ENCODE assay signal across 8 cellular contexts in genomic region chr2:127408004-127408806, GRCh38. TPM values are rescaled to one million over a fixed set of nuclear protein-coding genes. Genes with fewer than 3 reads are reported as not detected.
DNase-seq lines count a peak whose midpoint lies in the region; ATAC-seq and TF ChIP-seq lines count a peak whose summit lies in the region.

No MANE protein-coding gene starts in this region.

- H3K9me3 ChIP-seq in colonic mucosa: no peaks in the 10 kb centered on the region

- H3K36me3 Mint-ChIP-seq in activated CD4-positive, alpha-beta T cell treated with anti-CD3 and anti-CD28 coated beads, Interleukin-2, amount 10 ng/mL, durations not matched to agents 24 days and 14 days (ENCODE audit: low read depth): no peaks in the 10 kb centered on the region

- no peak for TF ChIP-seq CTCF in colonic mucosa (IDR thresholded peaks at IDR 0.05)

- H3K4me1 Mint-ChIP-seq in activated CD4-positive, alpha-beta T cell treated with anti-CD3 and anti-CD28 coated beads, Interleukin-2, amount 10 ng/mL, durations not matched to agents 24 days and 14 days: peaks cover 32% of the 10 kb centered on the region

- no peaks in the 10 kb centered on the region for H3K4me1 ChIP-seq in colonic mucosa

- H3K27me3 Mint-ChIP-seq in activated CD4-positive, alpha-beta T cell treated with anti-CD3 and anti-CD28 coated beads, Interleukin-2, amount 10 ng/mL, durations not matched to agents 24 days and 14 days: peaks cover 16% of the 10 kb centered on the region

- H3K9me3 Mint-ChIP-seq in activated CD4-positive, alpha-beta T cell treated with anti-CD3 and anti-CD28 coated beads, Interleukin-2, amount 10 ng/mL, durations not matched to agents 24 days and 14 days: peaks cover 3% of the 10 kb centered on the region

- H3K27me3 ChIP-seq in colonic mucosa: no peaks in the 10 kb centered on the region

- H3K36me3 ChIP-seq in colonic mucosa: no peaks in the 10 kb centered on the region

- peak overlapping the region; percentile 57 to 85 for H3K9ac ChIP-seq in colonic mucosa (ENCODE audit: low read depth in 2 of 2, low read length in 2 of 2)

- peak overlapping the region; percentile 54 for H3K4me3 ChIP-seq in colonic mucosa

- DNase-seq in NCI-H82 (lab: John Stamatoyannopoulos, UW) (peak; percentile 97), NCI-H82 treated with DMSO at 0.1 percent for 48 hours (lab: John Stamatoyannopoulos, UW; ENCODE audit: unreplicated experiment) (no peak), NCI-H446 (lab: John Stamatoyannopoulos, UW) (peak; percentile 80 to 95), colonic mucosa (peak; percentile 92), left kidney (ENCODE audit: low read depth, low spot score) (peak; percentile 95)
- DNase-seq in activated CD4-positive, alpha-beta T cell treated with anti-CD3 and anti-CD28 coated beads, Interleukin-2, amount 10 ng/mL, durations not matched to agents 24 days and 14 days: peak; percentile 95
- peak; percentile 74 to 88 (median 78) for DNase-seq in stimulated activated CD4-positive, alpha-beta T cell treated with anti-CD3 and anti-CD28 coated beads, Interleukin-1b, Interleukin-23, amount 100 ng/mL, for 24 hours (ENCODE audit: low read depth in 4 of 4, low spot score in 1 of 4)

- intact Hi-C loops in activated CD4-positive, alpha-beta T cell treated with anti-CD3 and anti-CD28 coated beads, Interleukin-2, amount 10 ng/mL, durations not matched to agents 24 days and 14 days (cut with micrococcal nuclease): no loop called here
- intact Hi-C loops in colonic mucosa (cut with DNase I): no loop called here

- peak; percentile 51 for ATAC-seq in HG03135 (IDR thresholded peaks at IDR 0.05; ENCODE audit: unreplicated experiment)

- H3K27ac Mint-ChIP-seq in activated CD4-positive, alpha-beta T cell treated with anti-CD3 and anti-CD28 coated beads, Interleukin-2, amount 10 ng/mL, durations not matched to agents 24 days and 14 days: peak overlapping the region; percentile 70

- H3K4me3 Mint-ChIP-seq in activated CD4-positive, alpha-beta T cell treated with anti-CD3 and anti-CD28 coated beads, Interleukin-2, amount 10 ng/mL, durations not matched to agents 24 days and 14 days: peak overlapping the region; percentile 57

- H3K27ac ChIP-seq in colonic mucosa: peak overlapping the region; percentile 87

RNA-seq across cellular contexts. Expression of gene PROC, which starts 10.0 kb away (rescaled TPM):
- total RNA-seq in activated CD4-positive, alpha-beta T cell treated with anti-CD3 and anti-CD28 coated beads, Interleukin-2, amount 10 ng/mL, durations not matched to agents 24 days and 14 days: 0.12 TPM in 1 of 2 replicates, not detected in the other
- 1 to 10 TPM in 1 of 2 donors, under 1 TPM in 1; 0.96 to 3.4 TPM for total RNA-seq in colonic mucosa

RNA-seq across cellular contexts. Expression of gene MAP3K2, which starts 20.4 kb away (rescaled TPM):
- total RNA-seq in activated CD4-positive, alpha-beta T cell treated with anti-CD3 and anti-CD28 coated beads, Interleukin-2, amount 10 ng/mL, durations not matched to agents 24 days and 14 days: 53.7 and 57.5 TPM in 2 replicates
- 10 to 100 TPM; 53.8 to 76.0 TPM for total RNA-seq in colonic mucosa
